In the genomic region with DNA sequence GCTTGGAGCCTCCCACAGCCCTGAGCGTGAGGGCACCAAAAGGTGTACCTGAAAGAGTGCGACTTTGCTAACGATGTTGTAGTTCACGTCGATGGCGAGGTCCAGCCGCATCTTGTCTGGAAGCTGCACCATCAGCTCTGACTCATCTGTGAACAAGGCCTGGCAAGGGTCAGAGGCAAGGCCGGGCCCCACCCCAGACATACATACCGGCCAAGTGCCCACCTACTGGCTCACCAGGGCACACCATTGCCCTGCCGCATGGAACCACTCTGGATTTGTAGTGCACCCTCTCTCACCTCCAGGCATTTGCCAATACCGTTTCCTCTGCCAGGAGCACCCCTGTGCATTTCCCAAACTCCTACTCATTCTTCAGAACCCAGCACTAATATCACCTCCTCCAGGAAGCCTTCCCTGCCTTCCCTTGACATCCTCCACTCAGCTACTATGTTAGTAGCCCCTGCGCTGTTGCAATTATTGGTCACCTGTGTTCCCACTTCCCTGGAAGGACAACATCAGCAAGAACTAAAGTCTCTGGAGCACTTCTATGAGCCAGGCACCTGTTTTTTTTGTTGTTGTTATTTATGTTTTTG, we compare ENCODE assay signal across 28 cellular contexts.
A peak's percentile ranks its signal among the peaks of the same experiment; 100 is the strongest.
DNase-seq lines count a peak whose midpoint lies in the region; ATAC-seq, FAIRE-seq and TF ChIP-seq lines count a peak whose summit lies in the region.
"Had no signal": no experiment of that assay in that cellular context is flagged by ENCODE, and none has a peak within 500 bp of the region (broad histone marks: within the 10 kb centered on the region; RNA-seq: fewer than 3 reads in every experiment).

No MANE protein-coding gene starts in this region.

- dilution Hi-C loops in IMR-90 (cut with HindIII; ENCODE audit: low sequenced_read_pairs, unreplicated experiment): no loop called here

- no peak overlapping the region for H2BK120ac ChIP-seq in IMR-90 (ENCODE audit: low read depth, low read length)

- H3K4me1 ChIP-seq in A549 (peaks cover 29% of the 10 kb centered on the region), IMR-90 (ENCODE audit: control insufficient read depth, insufficient read depth, low read length) (peaks cover under 1% of the 10 kb centered on the region; the same call in 1 of the 2 replicates), kidney (ENCODE audit: control insufficient read depth in 1 of 2, insufficient read depth in 1 of 2, low read depth in 1 of 2, low read length in 2 of 2) (peaks cover 0 to 2% of the 10 kb centered on the region in 2 donors)
- H3K4me1 ChIP-seq: SJCRH30 had no signal

- TF ChIP-seq CTCF in A549 (IDR thresholded peaks at IDR 0.05): no peak
- TF ChIP-seq CTCF in Calu3 (IDR thresholded peaks at IDR 0.05; ENCODE audit: unreplicated experiment): no peak
- no peak for TF ChIP-seq CTCF in IMR-90 (conservative IDR thresholded peaks at IDR 0.05; ENCODE audit: low read depth, low read length)
- TF ChIP-seq CTCF in kidney (IDR thresholded peaks at IDR 0.05; ENCODE audit: borderline replicate concordance, extremely low read depth, insufficient read depth): no peak

- no peak for FAIRE-seq in A549 (lab: Jason Lieb, UNC)
- FAIRE-seq in kidney (lab: Jason Lieb, UNC): no peak
- FAIRE-seq: GM12892, GM19239, RCC 7860 had no signal

- no peak overlapping the region for H3K4ac ChIP-seq in IMR-90 (ENCODE audit: low read depth, low read length)

- H3K9me3 Mint-ChIP-seq in Calu3 (ENCODE audit: low read depth, unreplicated experiment): no peaks in the 10 kb centered on the region
- H3K9me3 Mint-ChIP-seq: CD8-positive, alpha-beta T cell; HFFc6; T-cell had no signal

- H3K9me3 ChIP-seq in A549: no peaks in the 10 kb centered on the region
- no peaks in the 10 kb centered on the region for H3K9me3 ChIP-seq in IMR-90 (ENCODE audit: control insufficient read depth, insufficient read depth, low read length)
- no peaks in the 10 kb centered on the region for H3K9me3 ChIP-seq in kidney (ENCODE audit: control insufficient read depth in 1 of 2, low read length in 2 of 2)
- H3K9me3 ChIP-seq: Caco-2, SJCRH30 had no signal

- BruUV-seq in Calu3 (replicated peaks; lab: Mats Ljungman, UMichigan) (no TSS peak), IMR-90 (replicated peaks; lab: Mats Ljungman, UMichigan) (no TSS peak)

- no peaks in the 10 kb centered on the region for H3K36me3 ChIP-seq in IMR-90 (ENCODE audit: control insufficient read depth, insufficient read depth, low read length)
- no peaks in the 10 kb centered on the region for H3K36me3 ChIP-seq in kidney (ENCODE audit: control insufficient read depth in 1 of 2, insufficient read depth in 2 of 2, low read length in 2 of 2)
- H3K36me3 ChIP-seq: SJCRH30 had no signal

- H3K23ac ChIP-seq in IMR-90 (ENCODE audit: low read depth, low read length): no peak overlapping the region

- intact Hi-C loops in Calu3 (cut with micrococcal nuclease; ENCODE audit: unreplicated experiment) (no loop called here), IMR-90 (cut with micrococcal nuclease) (no loop called here), kidney (cut with DNase I) (loop anchor here (5.0 kb wide), 1 partner anchor 96 kb away; no protein-coding TSS in a partner anchor)

- no peak overlapping the region for H2BK20ac ChIP-seq in IMR-90 (ENCODE audit: low read depth, low read length)

- no peaks in the 10 kb centered on the region for H3K79me1 ChIP-seq in IMR-90 (ENCODE audit: low read depth in 1 of 2, low read length in 2 of 2)

- no peak overlapping the region for H4K5ac ChIP-seq in IMR-90 (ENCODE audit: low read depth, low read length)

- CTCF ChIA-PET in A549 (lab: Yijun Ruan, JAX) (interaction anchor here (0.5 to 10.4 kb wide), 19 partner anchors 6 to 325 kb away, joined by 3 to 160 read pairs (median 5); a partner anchor contains a TSS), Calu3 (lab: Charles Lee) (interaction anchor here (1.3 kb wide), 1 partner anchor 78 kb away, joined by 3 read pairs; no protein-coding TSS in a partner anchor), IMR-90 (lab: Yijun Ruan, JAX) (no interaction called here)

- peaks cover 5% of the 10 kb centered on the region for H3K36me3 Mint-ChIP-seq in Calu3 (ENCODE audit: insufficient read depth, unreplicated experiment)
- H3K36me3 Mint-ChIP-seq: CD8-positive, alpha-beta T cell; T-cell had no signal

- no peak overlapping the region for H3K27ac Mint-ChIP-seq in Calu3 (ENCODE audit: unreplicated experiment)
- H3K27ac Mint-ChIP-seq: CD8-positive, alpha-beta T cell; HFFc6 had no signal

- H4K91ac ChIP-seq in IMR-90 (ENCODE audit: insufficient read depth, low read depth, low read length): no peak overlapping the region

- no peak for TF ChIP-seq EP300 in A549 (IDR thresholded peaks at IDR 0.05)

- H2BK15ac ChIP-seq in IMR-90 (ENCODE audit: low read depth, low read length): no peak overlapping the region

- H3K27ac ChIP-seq in A549 (peak overlapping the region in 1 of 2 experiments; percentile 94; a peak in 3 of 6 replicates), IMR-90 (ENCODE audit: insufficient read depth, low read length) (no peak overlapping the region), kidney (ENCODE audit: low read depth in 2 of 2, low read length in 2 of 2) (no peak overlapping the region)
- H3K27ac ChIP-seq: KMS-11, SJCRH30 had no signal

- peak in 1 of 2 experiments; percentile 32 for DNase-seq in A549 (ENCODE audit: low read depth in 1 of 2, low spot score in 1 of 2)
- DNase-seq in Calu3: peak; percentile 39
- DNase-seq in IMR-90: no peak
- peak; percentile 63 for DNase-seq in kidney
- no peak for DNase-seq in globus pallidus (ENCODE audit: low spot score)
- no peak for DNase-seq in Kasumi-1 (lab: John Stamatoyannopoulos, UW)
- no peak for DNase-seq in SIG-M5 treated with dmso at 0.1 percent for 504 hours (lab: John Stamatoyannopoulos, UW; ENCODE audit: unreplicated experiment)
- DNase-seq: C1 segment of cervical spinal cord; Caco-2; CD8-positive, alpha-beta T cell; DMS 273 treated with DMSO at 0.1 percent for 48 hours; DMS79; H7; HFFc6; NCI-H1092 treated with DMSO at 0.1 percent for 48 hours; NCI-H1436; NCI-H187; NCI-H2081 treated with DMSO at 0.1 percent for 48 hours; NCI-H2171; NCI-H226; NCI-H510A treated with DMSO at 0.1 percent for 48 hours; NCI-H774; SJCRH30; T-cell had no signal

- no peak overlapping the region for H2BK5ac ChIP-seq in IMR-90 (ENCODE audit: low read depth, low read length, poor library complexity, severe bottlenecking)

- in situ Hi-C loops in IMR-90 (cut with MboI; ENCODE audit: low sequenced_read_pairs): loop anchor here (25.0 kb wide), 1 partner anchor 211 kb away; no protein-coding TSS in a partner anchor

- no peak overlapping the region for H3K18ac ChIP-seq in IMR-90 (ENCODE audit: low read depth, low read length)

- 0 out of 2 replicates have a peak, but pooled peaks cover 7% of the 10 kb centered on the region for H4K20me1 ChIP-seq in IMR-90 (ENCODE audit: insufficient read depth, low read length)

- peaks cover 24% of the 10 kb centered on the region for H3K4me1 Mint-ChIP-seq in Calu3 (ENCODE audit: low read depth, unreplicated experiment)

- peak overlapping the region; percentile 28; the same call in 1 of the 2 replicates for H2AK5ac ChIP-seq in IMR-90 (ENCODE audit: low read depth, low read length)

- no peak overlapping the region for H2AK9ac ChIP-seq in IMR-90 (replicated peaks; ENCODE audit: low read depth, low read length, poor library complexity)

- H3K27me3 ChIP-seq in IMR-90 (ENCODE audit: control insufficient read depth, insufficient read depth, low read length): peaks cover 39% of the 10 kb centered on the region

- no peaks in the 10 kb centered on the region for H3K9me1 ChIP-seq in IMR-90 (ENCODE audit: insufficient read depth, low read length)

- no peak overlapping the region for H3K56ac ChIP-seq in IMR-90 (ENCODE audit: extremely low read depth, insufficient read depth, low read length)

- TF ChIP-seq RAD21 in A549 (conservative IDR thresholded peaks at IDR 0.05 in 1 of 2, IDR thresholded peaks at IDR 0.05 in 1 of 2) (no peak), IMR-90 (IDR thresholded peaks at IDR 0.05; ENCODE audit: low read length) (no peak)

- TF ChIP-seq POLR2A in A549 (IDR thresholded peaks at IDR 0.05; ENCODE audit: low read length) (no peak), IMR-90 (IDR thresholded peaks at IDR 0.05; ENCODE audit: low read depth, low read length) (no peak)

- ATAC-seq in A549: 0 out of 6 replicates have a peak, but pooled peaks of 1 of the 2 experiments have one; percentile 12
- no peak for ATAC-seq in IMR-90 (ENCODE audit: low read depth)
- ATAC-seq: CD8-positive, alpha-beta T cell; T-cell had no signal

- peaks cover 38% of the 10 kb centered on the region for H3K27me3 Mint-ChIP-seq in Calu3 (ENCODE audit: unreplicated experiment)

- H3K4me2 ChIP-seq in A549: no peak overlapping the region; the same call in 2 of the 3 replicates
- H3K4me2 ChIP-seq in IMR-90 (ENCODE audit: low read depth, low read length): no peak overlapping the region
- H3K4me2 ChIP-seq: KMS-11 had no signal

- H2AFZ ChIP-seq in IMR-90 (replicated peaks; ENCODE audit: low read length, poor library complexity): no peak overlapping the region

- 76% methylated on average over 12 of the region's 12 CpGs for WGBS in A549 (ENCODE audit: missing lambda C conversion rate)
- WGBS in IMR-90 (ENCODE audit: extremely low coverage in 2 of 2, insufficient read length in 1 of 2), 2 experiments: 63% methylated on average over 7 of the region's 12 CpGs; no CpG with 5 or more reads in 1 of the 2 experiments

- H3K9ac ChIP-seq in IMR-90 (ENCODE audit: low read depth, low read length) (no peak overlapping the region), kidney (ENCODE audit: low read length in 2 of 2) (no peak overlapping the region)
- H3K9ac ChIP-seq: KMS-11 had no signal

- H4K8ac ChIP-seq in IMR-90 (ENCODE audit: low read depth in 2 of 2, low read length in 2 of 2): no peak overlapping the region

- H3K14ac ChIP-seq in IMR-90 (replicated peaks; ENCODE audit: low read depth, low read length): no peak overlapping the region

- no peak overlapping the region for H3K4me3 ChIP-seq in A549
- no peak overlapping the region for H3K4me3 ChIP-seq in IMR-90 (ENCODE audit: insufficient read depth, low read depth, low read length)
- no peak overlapping the region for H3K4me3 ChIP-seq in kidney (ENCODE audit: low read length in 2 of 2)
- H3K4me3 ChIP-seq: SJCRH30 had no signal

- POLR2A ChIA-PET in A549 (lab: Yijun Ruan, JAX): no interaction called here
- POLR2A ChIA-PET in IMR-90 (lab: Charles Lee; ENCODE audit: unreplicated experiment): no interaction called here

- H3K4me3 Mint-ChIP-seq in Calu3 (ENCODE audit: low read depth, unreplicated experiment): no peak overlapping the region
- H3K4me3 Mint-ChIP-seq: CD8-positive, alpha-beta T cell; HFFc6; T-cell had no signal

TF ChIP-seq in A549, 52 proteins besides CTCF, POLR2A, EP300 and RAD21:
- TF ChIP-seq FOSB (CRISPR knock-in tag; IDR thresholded peaks at IDR 0.05) (no peak), ZFP36 (IDR thresholded peaks at IDR 0.05; ENCODE audit: borderline replicate concordance, partially characterized antibody) (peak; percentile 96)

TF ChIP-seq in IMR-90, 13 proteins besides CTCF, POLR2A, EP300 and RAD21 (continues in another document):
- TF ChIP-seq CHD1 (IDR thresholded peaks at IDR 0.05; ENCODE audit: low read depth, low read length): no peak
- TF ChIP-seq MAFK (IDR thresholded peaks at IDR 0.05; ENCODE audit: low read depth, low read length): no peak
- no peak for TF ChIP-seq CEBPB (IDR thresholded peaks at IDR 0.05; ENCODE audit: low read depth, low read length)
- TF ChIP-seq FOS (IDR thresholded peaks at IDR 0.05; ENCODE audit: low read depth, low read length): no peak

Comparison
In these comparisons a context has a peak if more than half of its experiments do, and no peak if none do; other contexts are left out.
1. DNase-seq: peak in Calu3 (single experiment) and kidney (single experiment); none in IMR-90 (single experiment), globus pallidus (single experiment), Kasumi-1 (0 of 2) and SIG-M5 treated with dmso at 0.1 percent for 504 hours (single experiment).